ENCODE assay signal across 18 cellular contexts in the genomic region with DNA sequence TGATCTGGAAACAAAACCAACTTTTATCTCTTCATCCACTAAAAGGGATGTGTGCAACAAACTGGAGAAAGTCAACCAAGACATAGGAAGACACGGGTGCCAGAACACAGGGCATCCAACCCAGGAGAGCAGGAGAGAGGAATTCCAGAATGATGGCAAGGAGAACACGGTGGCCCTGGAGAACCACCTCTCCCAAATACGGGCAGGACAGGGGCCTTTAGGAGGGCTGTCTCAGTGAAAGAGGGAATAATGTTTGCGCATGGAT.
A peak's percentile ranks its signal among the peaks of the same experiment; 100 is the strongest.
DNase-seq lines count a peak whose midpoint lies in the region; ATAC-seq and FAIRE-seq lines count a peak whose summit lies in the region.
"Had no signal": no experiment of that assay in that cellular context is flagged by ENCODE, and none has a peak within 500 bp of the region (broad histone marks: within the 10 kb centered on the region; RNA-seq: fewer than 3 reads in every experiment).

No MANE protein-coding gene starts in this region.

- H3K4me3 Mint-ChIP-seq in activated CD4-positive, alpha-beta T cell treated with anti-CD3 and anti-CD28 coated beads for 36 hours: no peak overlapping the region
- H3K4me3 Mint-ChIP-seq in effector memory CD8-positive, alpha-beta T cell: peak overlapping the region in 1 of 2 donors; percentile 52

- WGBS in mesendoderm (ENCODE audit: extremely low coverage, insufficient coverage, low lambda C conversion rate): no CpG with 5 or more reads among the region's 4 CpGs

- H3K4me1 ChIP-seq in mesendoderm (ENCODE audit: control insufficient read depth, low read depth, low read length): peaks cover 3% of the 10 kb centered on the region

- H3K4me3 ChIP-seq in mesendoderm (ENCODE audit: low read length): no peak overlapping the region
- H3K4me3 ChIP-seq: dorsolateral prefrontal cortex, MG63 had no signal

- H3K27ac Mint-ChIP-seq in activated CD4-positive, alpha-beta T cell treated with anti-CD3 and anti-CD28 coated beads for 36 hours: peak overlapping the region; percentile 87
- peak overlapping the region; percentile 89 for H3K27ac Mint-ChIP-seq in activated naive CD4-positive, alpha-beta T cell treated with anti-CD3 and anti-CD28 coated beads, Interleukin-2, amount 50 U/mL, for 72 hours
- H3K27ac Mint-ChIP-seq in effector memory CD8-positive, alpha-beta T cell: peak overlapping the region in 1 of 2 donors; percentile 62
- H3K27ac Mint-ChIP-seq: progenitor cell of endocrine pancreas had no signal

- H3K9ac ChIP-seq in mesendoderm (ENCODE audit: low read length): no peak overlapping the region

- H2BK120ac ChIP-seq in mesendoderm (ENCODE audit: low read depth, low read length): no peak overlapping the region

- H3K36me3 ChIP-seq in KOPT-K1 (ENCODE audit: insufficient read depth, low read length): no peaks in the 10 kb centered on the region
- H3K36me3 ChIP-seq in mesendoderm (ENCODE audit: control insufficient read depth, insufficient read depth, low read length): no peaks in the 10 kb centered on the region
- H3K36me3 ChIP-seq: MG63 had no signal

- no peak overlapping the region for H2BK15ac ChIP-seq in mesendoderm (replicated peaks; ENCODE audit: low read depth)

- no peak overlapping the region for H2AK5ac ChIP-seq in mesendoderm (ENCODE audit: low read length)

- H4K8ac ChIP-seq in mesendoderm (ENCODE audit: low read depth, low read length): no peak overlapping the region

- no peaks in the 10 kb centered on the region for H3K79me2 ChIP-seq in mesendoderm (ENCODE audit: control insufficient read depth, insufficient read depth, low read length)

- H3K36me3 Mint-ChIP-seq in activated CD4-positive, alpha-beta T cell treated with anti-CD3 and anti-CD28 coated beads for 36 hours (ENCODE audit: low read depth): no peaks in the 10 kb centered on the region
- peaks cover 5 to 6% of the 10 kb centered on the region in 2 donors for H3K36me3 Mint-ChIP-seq in activated naive CD4-positive, alpha-beta T cell treated with anti-CD3 and anti-CD28 coated beads, Interleukin-2, amount 50 U/mL, for 72 hours
- no peaks in the 10 kb centered on the region for H3K36me3 Mint-ChIP-seq in effector memory CD8-positive, alpha-beta T cell (ENCODE audit: insufficient read depth)

- H3K4me1 Mint-ChIP-seq in activated CD4-positive, alpha-beta T cell treated with anti-CD3 and anti-CD28 coated beads for 36 hours: peaks cover 41% of the 10 kb centered on the region
- peaks cover 0 to 26% of the 10 kb centered on the region in 2 donors for H3K4me1 Mint-ChIP-seq in effector memory CD8-positive, alpha-beta T cell (ENCODE audit: low read depth in 2 of 2)

- no peaks in the 10 kb centered on the region for H3K79me1 ChIP-seq in mesendoderm (ENCODE audit: low read length)

- DNase-seq in activated CD4-positive, alpha-beta T cell treated with anti-CD3 and anti-CD28 coated beads for 36 hours: no peak
- DNase-seq in activated CD4-positive, alpha-beta T cell treated with anti-CD3 and anti-CD28 coated beads for 1 hour: no peak
- DNase-seq in activated naive CD4-positive, alpha-beta T cell treated with anti-CD3 and anti-CD28 coated beads, Interleukin-2, amount 50 U/mL, for 72 hours (ENCODE audit: low spot score in 2 of 2): no peak
- DNase-seq in mesendoderm (no peak), KG1 (lab: John Stamatoyannopoulos, UW) (no peak), HTR-8/SVneo (ENCODE audit: insufficient read length, low spot score) (no peak)
- no peak for DNase-seq in effector memory CD8-positive, alpha-beta T cell
- DNase-seq: amniotic stem cell, dorsolateral prefrontal cortex, GF-D8, kidney, MG63, NCI-H1436, NCI-H748 treated with DMSO at 0.1 percent for 48 hours had no signal

- no peaks in the 10 kb centered on the region for H3K9me3 Mint-ChIP-seq in activated CD4-positive, alpha-beta T cell treated with anti-CD3 and anti-CD28 coated beads for 36 hours (ENCODE audit: low read depth)
- H3K9me3 Mint-ChIP-seq in activated naive CD4-positive, alpha-beta T cell treated with anti-CD3 and anti-CD28 coated beads, Interleukin-2, amount 50 U/mL, for 72 hours: peaks cover 5 to 8% of the 10 kb centered on the region in 2 donors
- H3K9me3 Mint-ChIP-seq in effector memory CD8-positive, alpha-beta T cell: peaks cover 0 to under 1% of the 10 kb centered on the region in 2 donors

- no peaks in the 10 kb centered on the region for H3K27me3 ChIP-seq in mesendoderm (ENCODE audit: insufficient read depth, low read length, poor library complexity)
- H3K27me3 ChIP-seq: dorsolateral prefrontal cortex, MG63 had no signal

- CTCF ChIA-PET in activated CD4-positive, alpha-beta T cell treated with anti-CD3 and anti-CD28 coated beads for 36 hours (lab: Charles Lee): interaction anchor here (0.7 to 0.9 kb wide), 2 partner anchors 17 to 184 kb away, joined by 3 read pairs; no protein-coding TSS in a partner anchor

- no peak overlapping the region for H2BK5ac ChIP-seq in mesendoderm (ENCODE audit: low read length)

- H3K23ac ChIP-seq in mesendoderm (ENCODE audit: low read length): no peak overlapping the region

- no peak for FAIRE-seq in HTR-8/SVneo (lab: Jason Lieb, UNC)
- FAIRE-seq: A204.1, frontal cortex, kidney had no signal

- ATAC-seq in activated CD4-positive, alpha-beta T cell treated with anti-CD3 and anti-CD28 coated beads for 36 hours: no peak
- no peak for ATAC-seq in activated naive CD4-positive, alpha-beta T cell treated with anti-CD3 and anti-CD28 coated beads, Interleukin-2, amount 50 U/mL, for 72 hours
- no peak for ATAC-seq in effector memory CD8-positive, alpha-beta T cell (replicated peaks)

- POLR2A ChIA-PET in activated CD4-positive, alpha-beta T cell treated with anti-CD3 and anti-CD28 coated beads for 36 hours (lab: Charles Lee): interaction anchor here (1.0 to 1.1 kb wide), 2 partner anchors 16 to 209 kb away, joined by 3 to 6 read pairs; no protein-coding TSS in a partner anchor

- peaks cover under 1% of the 10 kb centered on the region for H3K27me3 Mint-ChIP-seq in activated CD4-positive, alpha-beta T cell treated with anti-CD3 and anti-CD28 coated beads for 36 hours
- H3K27me3 Mint-ChIP-seq in effector memory CD8-positive, alpha-beta T cell: no peaks in the 10 kb centered on the region
- H3K27me3 Mint-ChIP-seq: progenitor cell of endocrine pancreas had no signal

- no peak overlapping the region for H3K4ac ChIP-seq in mesendoderm (ENCODE audit: low read depth, low read length)

- intact Hi-C loops in activated CD4-positive, alpha-beta T cell treated with anti-CD3 and anti-CD28 coated beads for 36 hours (cut with DNase I, micrococcal nuclease): loop anchor here in 1 of 2 experiments (1.0 to 10.0 kb wide), 4 partner anchors 11 to 420 kb away; a partner anchor contains a TSS

- no peak overlapping the region for H3K4me2 ChIP-seq in mesendoderm (ENCODE audit: low read length)

- peak overlapping the region; percentile 46 for H3K18ac ChIP-seq in mesendoderm (ENCODE audit: low read length)

- no peak overlapping the region for H3K56ac ChIP-seq in mesendoderm (ENCODE audit: low read length)

- no peaks in the 10 kb centered on the region for H3K9me3 ChIP-seq in KOPT-K1 (ENCODE audit: insufficient read depth, low read length, poor library complexity, severe bottlenecking)
- H3K9me3 ChIP-seq: MG63 had no signal

- H3K27ac ChIP-seq in KOPT-K1 (ENCODE audit: low read depth, low read length, poor library complexity, severe bottlenecking): peak overlapping the region; percentile 74
- H3K27ac ChIP-seq in mesendoderm (ENCODE audit: low read depth, low read length): no peak overlapping the region
- H3K27ac ChIP-seq: dorsolateral prefrontal cortex had no signal

- no peak overlapping the region for H4K5ac ChIP-seq in mesendoderm (ENCODE audit: low read length)
